Comparison of ENCODE assay signal across 22 cellular contexts in the genomic region with DNA sequence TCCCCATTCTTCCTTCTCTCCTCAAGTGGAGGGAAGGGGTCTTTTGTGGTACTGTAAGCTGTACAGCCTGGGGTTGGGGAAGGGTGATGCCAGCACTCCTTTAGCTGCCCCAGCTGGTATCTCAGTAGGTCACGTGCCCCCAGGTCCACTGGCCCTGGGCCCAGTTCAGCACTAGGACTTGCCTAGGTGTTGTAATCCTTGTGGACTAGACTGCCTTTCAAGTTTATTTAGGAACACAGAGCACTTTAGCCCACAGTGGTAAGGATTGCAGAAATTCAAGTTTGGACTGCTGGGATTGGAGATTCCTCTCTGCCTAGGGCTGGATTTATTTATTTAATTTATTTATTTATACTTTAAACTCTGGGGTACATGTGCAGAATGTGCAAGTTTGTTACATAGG.
"Had no signal": no experiment of that assay in that cellular context is flagged by ENCODE, and none has a peak within 500 bp of the region (broad histone marks: within the 10 kb centered on the region; RNA-seq: fewer than 3 reads in every experiment).

No MANE protein-coding gene starts in this region.

- DNase-seq: cerebellar nuclear complex; cortex of kidney; effector memory CD8-positive, alpha-beta T cell; erythroblast; gastrocnemius medialis; head of caudate nucleus; kidney; left ventricle myocardium inferior; natural killer cell; occipital lobe; ovary; posterior cingulate gyrus; psoas muscle; right cardiac atrium; spleen; stimulated activated CD4-positive, alpha-beta T cell treated with anti-CD3 and anti-CD28 coated beads, Interleukin-4, amount 100 ng/mL, for 4 hours; stimulated activated naive B cell treated with anti-CD40 and anti-IgM and Interleukin-4, amounts not matched to agents 10 μg/mL and 1 μg/mL and 100 μg/mL, for 72 hours; transverse colon had no signal

- H3K36me3 ChIP-seq: gastrocnemius medialis, left ventricle myocardium inferior, ovary, spleen, suprapubic skin, transverse colon had no signal

- H3K4me3 ChIP-seq: gastrocnemius medialis, hepatocyte, left ventricle myocardium inferior, lung, ovary, psoas muscle, skin epidermis, spleen, suprapubic skin, transverse colon had no signal

- H3K27me3 ChIP-seq: gastrocnemius medialis, hepatocyte, ovary, spleen, suprapubic skin, transverse colon had no signal

- H3K4me1 ChIP-seq: gastrocnemius medialis, left ventricle myocardium inferior, psoas muscle, spleen, suprapubic skin, transverse colon had no signal

- H3K27ac ChIP-seq: gastrocnemius medialis, hepatocyte, left ventricle myocardium inferior, ovary, psoas muscle, skin epidermis, spleen, suprapubic skin, transverse colon had no signal

- H3K9me3 ChIP-seq: gastrocnemius medialis, ovary, psoas muscle, transverse colon had no signal

- ATAC-seq: effector memory CD8-positive, alpha-beta T cell; gastrocnemius medialis; natural killer cell; psoas muscle; right cardiac atrium; stimulated activated naive B cell treated with anti-CD40 and anti-IgM and Interleukin-4, amounts not matched to agents 10 μg/mL and 1 μg/mL and 100 μg/mL, for 72 hours had no signal
